Comparison of ENCODE assay signal across 24 cellular contexts in the genomic region with DNA sequence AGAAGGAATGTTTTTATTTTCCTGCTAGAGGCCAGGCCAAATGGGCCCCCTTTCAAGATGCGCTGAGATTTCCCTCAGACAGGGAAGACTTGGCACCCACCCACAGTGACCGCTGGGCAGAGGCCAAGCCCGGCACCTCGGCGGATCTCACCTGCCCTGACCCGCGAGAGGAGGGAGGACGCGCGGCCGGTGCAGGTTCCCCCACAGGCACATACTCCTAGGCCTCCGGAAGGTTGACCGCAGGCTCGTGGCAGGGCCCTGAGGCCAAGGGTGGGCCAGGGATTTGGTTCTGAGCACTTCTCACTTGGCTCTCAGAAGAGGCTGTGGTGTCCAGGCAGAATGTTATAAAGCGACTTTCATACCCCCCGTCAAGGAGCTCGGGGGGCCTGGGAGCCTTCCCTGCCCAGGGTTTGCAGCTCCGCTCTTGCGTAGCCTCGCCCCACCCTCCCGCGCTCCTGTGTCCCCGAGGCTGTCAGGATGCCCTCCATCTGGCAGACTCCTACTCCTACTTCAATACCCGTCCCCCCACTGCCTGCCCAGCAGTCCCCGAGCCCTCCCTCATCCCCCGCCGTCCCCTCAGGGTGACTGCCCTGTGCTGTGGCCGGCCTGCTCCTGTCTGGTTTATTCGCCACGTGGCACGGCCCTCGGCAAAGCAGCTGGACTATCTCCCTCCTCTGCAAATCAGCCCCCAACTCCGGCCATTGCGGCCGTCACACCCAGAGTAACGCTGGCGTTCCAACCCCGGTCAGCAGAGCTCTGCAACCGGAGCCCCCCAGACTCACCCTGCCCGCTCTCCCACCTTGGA. TPM values are rescaled to one million over a fixed set of nuclear protein-coding genes. Genes with fewer than 3 reads are reported as not detected.
DNase-seq lines count a peak whose midpoint lies in the region; ATAC-seq, FAIRE-seq and TF ChIP-seq lines count a peak whose summit lies in the region.
"Had no signal": no experiment of that assay in that cellular context is flagged by ENCODE, and none has a peak within 500 bp of the region (broad histone marks: within the 10 kb centered on the region; RNA-seq: fewer than 3 reads in every experiment).

No MANE protein-coding gene starts in this region.

- peaks cover 5% of the 10 kb centered on the region for H3K4me1 Mint-ChIP-seq in stimulated activated naive CD8-positive, alpha-beta T cell treated with anti-CD3 and anti-CD28 coated beads, Interleukin-15, amount 100 ng/mL, for 72 hours
- peaks cover 11 to 22% of the 10 kb centered on the region in 2 experiments for H3K4me1 Mint-ChIP-seq in H9
- H3K4me1 Mint-ChIP-seq: B cell; CD4-positive, CD25-positive, alpha-beta regulatory T cell had no signal

- no peak overlapping the region; the same call in 1 of the 2 replicates for H3K14ac ChIP-seq in H9 (ENCODE audit: insufficient read depth, low read length)

- no peaks in the 10 kb centered on the region for H3K27me3 Mint-ChIP-seq in stimulated activated naive CD8-positive, alpha-beta T cell treated with anti-CD3 and anti-CD28 coated beads, Interleukin-15, amount 100 ng/mL, for 72 hours
- peaks cover 2% of the 10 kb centered on the region for H3K27me3 Mint-ChIP-seq in H9 (ENCODE audit: low read depth)
- H3K27me3 Mint-ChIP-seq: B cell; CD4-positive, CD25-positive, alpha-beta regulatory T cell had no signal

- 95% methylated on average over 37 of the region's 40 CpGs for WGBS in SK-N-SH (ENCODE audit: low lambda C conversion rate)
- WGBS in H9 (ENCODE audit: extremely low coverage, insufficient read length, low lambda C conversion rate) = no CpG with 5 or more reads among the region's 40 CpGs

- H4K20me1 ChIP-seq in SK-N-SH (ENCODE audit: insufficient read depth) (no peaks in the 10 kb centered on the region), H9 (ENCODE audit: control insufficient read depth, insufficient read depth, insufficient read length) (no peaks in the 10 kb centered on the region)
- H4K20me1 ChIP-seq: BLaER1 had no signal

- no peak overlapping the region for H4K8ac ChIP-seq in H9 (replicated peaks; ENCODE audit: insufficient read length, low read depth, low read length)

- no peak for TF ChIP-seq CTCF in SK-N-SH (IDR thresholded peaks at IDR 0.05)
- no peak for TF ChIP-seq CTCF in kidney (IDR thresholded peaks at IDR 0.05; ENCODE audit: borderline replicate concordance, extremely low read depth, insufficient read depth)
- TF ChIP-seq CTCF in H9 (conservative IDR thresholded peaks at IDR 0.05) = no peak

- DNase-seq in SK-N-SH (no peak), kidney (peak; percentile 69), urothelium cell line (ENCODE audit: low spot score) (no peak), COR-L47 (lab: John Stamatoyannopoulos, UW) (no peak), H9 (no peak)
- DNase-seq in stimulated activated naive CD8-positive, alpha-beta T cell treated with anti-CD3 and anti-CD28 coated beads, Interleukin-15, amount 100 ng/mL, for 72 hours = no peak
- DNase-seq in stimulated activated naive CD8-positive, alpha-beta T cell treated with anti-CD3 and anti-CD28 coated beads, Interleukin-15, Interleukin-2, amounts not matched to agents 100 U/mL and 50 U/mL, for 24 hours = no peak
- DNase-seq: CD4-positive, CD25-positive, alpha-beta regulatory T cell; CD8-positive, alpha-beta T cell; DMS 273 treated with DMSO at 0.1 percent for 48 hours; DMS79; EL; GDM1; GM23248 had no signal

- no peak overlapping the region for H3K18ac ChIP-seq in H9 (ENCODE audit: insufficient read length, low read depth, low read length)

- H2BK15ac ChIP-seq in H9 (ENCODE audit: low read depth, low read length) = no peak overlapping the region

- peaks cover 0 to 3% of the 10 kb centered on the region in 2 experiments for H3K36me3 ChIP-seq in SK-N-SH (replicated peaks in 1 of 2; ENCODE audit: control insufficient read depth in 1 of 2, insufficient read depth in 2 of 2, low read length in 1 of 2)
- no peaks in the 10 kb centered on the region for H3K36me3 ChIP-seq in kidney (ENCODE audit: control insufficient read depth in 1 of 2, insufficient read depth in 2 of 2, low read length in 2 of 2)
- H3K36me3 ChIP-seq: BLaER1, HAP-1 had no signal

- no peak overlapping the region for H3K9ac ChIP-seq in SK-N-SH
- no peak overlapping the region for H3K9ac ChIP-seq in kidney (ENCODE audit: low read length in 2 of 2)
- no peak overlapping the region for H3K9ac ChIP-seq in H9 (ENCODE audit: extremely low read depth, insufficient read length, low read length)
- H3K9ac ChIP-seq: BLaER1, GM23248 had no signal

- POLR2A ChIA-PET in SK-N-SH (lab: Yijun Ruan, JAX) = no interaction called here

- H3F3A ChIP-seq in SK-N-SH (replicated peaks; ENCODE audit: insufficient read depth) = no peaks in the 10 kb centered on the region

- H2BK20ac ChIP-seq in H9 (ENCODE audit: low read depth, low read length, poor library complexity, severe bottlenecking) = no peak overlapping the region

- no peak overlapping the region for H3K4ac ChIP-seq in H9 (ENCODE audit: low read depth, low read length)

- no peak for FAIRE-seq in kidney (lab: Jason Lieb, UNC)
- FAIRE-seq in urothelium cell line (lab: Jason Lieb, UNC) = peak; percentile 59
- FAIRE-seq: A204.1, D721Med, GM12878, GM19239 had no signal

- H3K79me2 ChIP-seq in SK-N-SH (ENCODE audit: insufficient read depth) (no peaks in the 10 kb centered on the region), H9 (ENCODE audit: insufficient read depth, low read length) (no peaks in the 10 kb centered on the region; the same call in 1 of the 2 replicates)

- no peak for ATAC-seq in SK-N-SH treated with all-trans-retinoic acid at 6 μM for 48 hours
- peak; percentile 14 for ATAC-seq in stimulated activated naive CD8-positive, alpha-beta T cell treated with anti-CD3 and anti-CD28 coated beads, Interleukin-15, amount 100 ng/mL, for 72 hours
- no peak for ATAC-seq in stimulated activated naive CD8-positive, alpha-beta T cell treated with anti-CD3 and anti-CD28 coated beads, Interleukin-15, Interleukin-2, amounts not matched to agents 100 U/mL and 50 U/mL, for 24 hours
- ATAC-seq: CD8-positive, alpha-beta T cell; GM12878 had no signal

- H2AK5ac ChIP-seq in H9 (ENCODE audit: insufficient read length, low read length) = no peak overlapping the region

- H4K91ac ChIP-seq in H9 (ENCODE audit: insufficient read length, low read depth, low read length) = no peak overlapping the region

- H3K27me3 ChIP-seq in SK-N-SH (ENCODE audit: insufficient read depth) = no peaks in the 10 kb centered on the region
- no peaks in the 10 kb centered on the region for H3K27me3 ChIP-seq in H9 (ENCODE audit: insufficient read depth, low read length)
- H3K27me3 ChIP-seq: BLaER1 had no signal

- no peak overlapping the region for H2BK12ac ChIP-seq in H9 (ENCODE audit: insufficient read length, low read depth, low read length)

- no peak overlapping the region for H2BK120ac ChIP-seq in H9 (ENCODE audit: low read depth, low read length, poor library complexity, severe bottlenecking)

- H2BK5ac ChIP-seq in H9 (ENCODE audit: insufficient read length, low read length) = no peak overlapping the region

- H3K4me2 ChIP-seq in SK-N-SH = no peak overlapping the region
- no peak overlapping the region for H3K4me2 ChIP-seq in H9 (ENCODE audit: insufficient read depth, insufficient read length, low read length)

- no peaks in the 10 kb centered on the region for H3K4me1 ChIP-seq in SK-N-SH (ENCODE audit: control insufficient read depth in 1 of 2, insufficient read depth in 2 of 2, low read depth in 1 of 2, low read length in 1 of 2)
- H3K4me1 ChIP-seq in kidney (ENCODE audit: control insufficient read depth in 1 of 2, insufficient read depth in 1 of 2, low read depth in 1 of 2, low read length in 2 of 2) = no peaks in the 10 kb centered on the region
- H3K4me1 ChIP-seq in H9 (ENCODE audit: insufficient read depth, low read length) = no peaks in the 10 kb centered on the region; the same call in 1 of the 2 replicates
- H3K4me1 ChIP-seq: HAP-1 had no signal

- H2AFZ ChIP-seq in SK-N-SH (ENCODE audit: low read depth) = no peak overlapping the region
- no peak overlapping the region for H2AFZ ChIP-seq in H9 (ENCODE audit: low read length)
- H2AFZ ChIP-seq: GM23248 had no signal

- no peak for TF ChIP-seq EP300 in SK-N-SH (IDR thresholded peaks at IDR 0.05; ENCODE audit: borderline replicate concordance in 1 of 2, low read depth in 1 of 2, low read length in 1 of 2)

- H3K27ac Mint-ChIP-seq in stimulated activated naive CD8-positive, alpha-beta T cell treated with anti-CD3 and anti-CD28 coated beads, Interleukin-15, amount 100 ng/mL, for 72 hours = no peak overlapping the region
- peak overlapping the region in 1 of 3 experiments; percentile 44; a peak in 1 of 7 replicates for H3K27ac Mint-ChIP-seq in H9
- H3K27ac Mint-ChIP-seq: B cell; CD4-positive, CD25-positive, alpha-beta regulatory T cell; CD8-positive, alpha-beta T cell had no signal

- no peaks in the 10 kb centered on the region for H3K23me2 ChIP-seq in H9 (ENCODE audit: insufficient read length, low read depth, low read length, poor library complexity, severe bottlenecking)

- H3K27ac ChIP-seq in SK-N-SH (ENCODE audit: low read depth in 2 of 2, low read length in 1 of 2) (no peak overlapping the region), kidney (ENCODE audit: low read depth in 2 of 2, low read length in 2 of 2) (no peak overlapping the region), H9 (ENCODE audit: insufficient read length, low read depth, low read length) (no peak overlapping the region)
- H3K27ac ChIP-seq: 22Rv1, BLaER1, C4-2B, GM23248 had no signal

- H3K4me3 ChIP-seq in SK-N-SH (ENCODE audit: low read depth in 2 of 2, low read length in 1 of 2) = no peak overlapping the region
- H3K4me3 ChIP-seq in kidney (ENCODE audit: low read length in 2 of 2) = no peak overlapping the region
- H3K4me3 ChIP-seq: BLaER1, GM12878, GM23248, HAP-1 had no signal

- TF ChIP-seq RAD21 in SK-N-SH (IDR thresholded peaks at IDR 0.05; ENCODE audit: low read length) = no peak

- H3K9me3 ChIP-seq in SK-N-SH (no peaks in the 10 kb centered on the region), kidney (ENCODE audit: control insufficient read depth in 1 of 2, low read length in 2 of 2) (no peaks in the 10 kb centered on the region), H9 (ENCODE audit: control insufficient read depth, low read depth, low read length) (no peaks in the 10 kb centered on the region)
- H3K9me3 ChIP-seq: BLaER1, HAP-1 had no signal

- H3K79me1 ChIP-seq in H9 (ENCODE audit: insufficient read depth, low read depth, low read length, poor library complexity, severe bottlenecking) = no peaks in the 10 kb centered on the region

- no peak overlapping the region for H4K5ac ChIP-seq in H9 (ENCODE audit: insufficient read length, low read depth, low read length)

- peaks cover 4 to 8% (median 7%) of the 10 kb centered on the region in 3 experiments; a peak in 5 of 7 replicates for H3K36me3 Mint-ChIP-seq in H9 (ENCODE audit: insufficient read depth in 1 of 3, low read depth in 3 of 3)

- no peak overlapping the region for H3K23ac ChIP-seq in H9 (ENCODE audit: insufficient read length, low read depth, low read length)

- CTCF ChIA-PET in SK-N-SH (lab: Yijun Ruan, JAX) = no interaction called here

- no peak overlapping the region for H3K56ac ChIP-seq in H9 (ENCODE audit: insufficient read length, low read depth, low read length)

- intact Hi-C loops in kidney (cut with DNase I) = no loop called here

- H3K4me3 Mint-ChIP-seq in stimulated activated naive CD8-positive, alpha-beta T cell treated with anti-CD3 and anti-CD28 coated beads, Interleukin-15, amount 100 ng/mL, for 72 hours = no peak overlapping the region
- H3K4me3 Mint-ChIP-seq in H9 = no peak overlapping the region
- H3K4me3 Mint-ChIP-seq: B cell; CD4-positive, CD25-positive, alpha-beta regulatory T cell; CD8-positive, alpha-beta T cell had no signal

- no peaks in the 10 kb centered on the region for H3K9me3 Mint-ChIP-seq in stimulated activated naive CD8-positive, alpha-beta T cell treated with anti-CD3 and anti-CD28 coated beads, Interleukin-15, amount 100 ng/mL, for 72 hours
- no peaks in the 10 kb centered on the region for H3K9me3 Mint-ChIP-seq in H9
- H3K9me3 Mint-ChIP-seq: CD4-positive, CD25-positive, alpha-beta regulatory T cell; CD8-positive, alpha-beta T cell had no signal

- no peaks in the 10 kb centered on the region for H3K9me2 ChIP-seq in SK-N-SH

- no peak overlapping the region for H3T11ph ChIP-seq in H9 (ENCODE audit: low read length)

RNA-seq across cellular contexts. Expression of gene PDGFA, which starts 50.6 kb away (rescaled TPM):
- 13.5 and 18.9 TPM in 2 replicates for polyA plus RNA-seq in SK-N-SH (2012; rRNA removed)
- 6.8 and 9.8 TPM in 2 replicates for polyA plus RNA-seq in SK-N-SH (2012; cell fraction: cytosol; rRNA removed)
- polyA plus RNA-seq in SK-N-SH (2012; cell fraction: nucleus; rRNA removed) = 36.8 and 43.2 TPM in 2 replicates
- total RNA-seq in kidney = 53.0 TPM
- polyA plus RNA-seq in kidney (ENCODE audit: insufficient read depth, low read depth, low replicate concordance) = 14.1 TPM
- 34.3 and 35.8 TPM in 2 replicates for total RNA-seq in H9 (2021)
- polyA plus RNA-seq: CD4-positive, CD25-positive, alpha-beta regulatory T cell had no signal
